10 cellular contexts compared by ENCODE assay signal in the genomic region with DNA sequence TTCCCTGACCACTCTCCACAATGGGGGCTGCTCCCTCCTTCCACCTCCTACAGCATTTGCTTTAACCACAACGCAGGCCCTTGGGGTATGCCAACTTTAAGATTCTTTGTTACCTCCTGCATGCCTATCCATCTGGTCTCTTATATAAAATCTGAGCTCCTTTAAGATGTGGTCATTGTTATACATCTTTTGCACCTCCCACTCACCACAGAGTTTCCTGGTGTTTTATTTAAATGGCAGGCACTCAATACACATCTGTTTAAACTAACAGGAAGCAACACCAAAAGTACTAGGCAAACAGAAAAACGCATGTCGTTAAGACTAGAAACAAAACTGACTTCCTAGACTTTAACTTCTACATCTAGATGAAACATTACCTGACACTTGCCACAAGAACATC. TPM values are rescaled to one million over a fixed set of nuclear protein-coding genes. Genes with fewer than 3 reads are reported as not detected.
A peak's percentile ranks its signal among the peaks of the same experiment; 100 is the strongest.
DNase-seq lines count a peak whose midpoint lies in the region; ATAC-seq and TF ChIP-seq lines count a peak whose summit lies in the region.
"Had no signal": no experiment of that assay in that cellular context is flagged by ENCODE, and none has a peak within 500 bp of the region (broad histone marks: within the 10 kb centered on the region; RNA-seq: fewer than 3 reads in every experiment).

No MANE protein-coding gene starts in this region.

- intact Hi-C loops in A673 (cut with micrococcal nuclease; ENCODE audit: unreplicated experiment), result no loop called here

- H3K27ac ChIP-seq in A673 (ENCODE audit: low read depth, low read length, poor library complexity, severe bottlenecking), result no peak overlapping the region
- H3K27ac ChIP-seq: neutrophil had no signal

- H3K4me3 ChIP-seq in A673 (ENCODE audit: low read depth, low read length, poor library complexity, severe bottlenecking), result no peak overlapping the region

- no peaks in the 10 kb centered on the region for H3K4me1 ChIP-seq in A673 (ENCODE audit: insufficient read depth, low read length, poor library complexity, severe bottlenecking)

- no peaks in the 10 kb centered on the region for H3K27me3 Mint-ChIP-seq in T-helper 2 cell treated with Interferon-gamma antibody and Interleukin-4, amounts not matched to agents 5 μg/mL and 100 μg/mL, for 36 hours (ENCODE audit: low read depth)

- H3K27me3 ChIP-seq in A673 (replicated peaks; ENCODE audit: insufficient read depth, low read depth, low read length, poor library complexity), result no peaks in the 10 kb centered on the region
- H3K27me3 ChIP-seq: neutrophil had no signal

- H3K4me1 Mint-ChIP-seq in T-helper 2 cell treated with Interferon-gamma antibody and Interleukin-4, amounts not matched to agents 5 μg/mL and 100 μg/mL, for 36 hours (ENCODE audit: low read depth), result peaks cover 48% of the 10 kb centered on the region

- H3K4me3 Mint-ChIP-seq in T-helper 2 cell treated with Interferon-gamma antibody and Interleukin-4, amounts not matched to agents 5 μg/mL and 100 μg/mL, for 36 hours, result peak overlapping the region; percentile 83

- H3K9me3 ChIP-seq in A673 (ENCODE audit: low read depth, low read length, poor library complexity, severe bottlenecking), result no peaks in the 10 kb centered on the region
- H3K9me3 ChIP-seq: neutrophil had no signal

- H3K27ac Mint-ChIP-seq in T-helper 2 cell treated with Interferon-gamma antibody and Interleukin-4, amounts not matched to agents 5 μg/mL and 100 μg/mL, for 36 hours, result peak overlapping the region; percentile 94

- ATAC-seq in GM18870 (IDR thresholded peaks at IDR 0.05; ENCODE audit: unreplicated experiment), result peak; percentile 70
- peak; percentile 90 for ATAC-seq in HG02938 (IDR thresholded peaks at IDR 0.05; ENCODE audit: unreplicated experiment)

- DNase-seq in A673 (ENCODE audit: low spot score) (peak; percentile 16), ureter (ENCODE audit: low spot score) (no peak), NCI-H82 (lab: John Stamatoyannopoulos, UW) (no peak), SHP77 (lab: John Stamatoyannopoulos, UW) (no peak), glomerular visceral epithelial cell (ENCODE audit: extremely low spot score) (no peak)
- peak; percentile 49 for DNase-seq in T-helper 2 cell treated with Interferon-gamma antibody and Interleukin-4, amounts not matched to agents 5 μg/mL and 100 μg/mL, for 36 hours (ENCODE audit: low spot score)
- DNase-seq: EL had no signal

- peaks cover 41% of the 10 kb centered on the region for H3K36me3 Mint-ChIP-seq in T-helper 2 cell treated with Interferon-gamma antibody and Interleukin-4, amounts not matched to agents 5 μg/mL and 100 μg/mL, for 36 hours (ENCODE audit: low read depth)

- H3K9me3 Mint-ChIP-seq in T-helper 2 cell treated with Interferon-gamma antibody and Interleukin-4, amounts not matched to agents 5 μg/mL and 100 μg/mL, for 36 hours, result peaks cover 34% of the 10 kb centered on the region

- CTCF ChIA-PET in A673 (lab: Charles Lee), result no interaction called here

- no TSS peak for BruUV-seq in A673 (replicated peaks; lab: Mats Ljungman, UMichigan)

- H3K36me3 ChIP-seq in A673 (ENCODE audit: insufficient read depth, low read length, poor library complexity, severe bottlenecking), result no peaks in the 10 kb centered on the region
- H3K36me3 ChIP-seq: neutrophil had no signal

- no peak for TF ChIP-seq CTCF in A673 (conservative IDR thresholded peaks at IDR 0.05; ENCODE audit: low read depth, low read length)

- POLR2A ChIA-PET in A673 (lab: Charles Lee; ENCODE audit: low non-redundant PET), result no interaction called here

RNA-seq across cellular contexts. Expression of a gene that starts 36.3 kb away (rescaled TPM):
- total RNA-seq in A673 (2021) (22.7 and 24.9 TPM in 2 replicates), ureter (40.6 TPM)

Comparison
In these comparisons a context has a peak if more than half of its experiments do, and no peak if none do; other contexts are left out.
1. DNase-seq: peak in A673 (single experiment) and T-helper 2 cell treated with Interferon-gamma antibody and Interleukin-4, amounts not matched to agents 5 μg/mL and 100 μg/mL, for 36 hours (single experiment); none in ureter (single experiment), NCI-H82 (single experiment), SHP77 (0 of 2) and glomerular visceral epithelial cell (single experiment).